In the genomic region with DNA sequence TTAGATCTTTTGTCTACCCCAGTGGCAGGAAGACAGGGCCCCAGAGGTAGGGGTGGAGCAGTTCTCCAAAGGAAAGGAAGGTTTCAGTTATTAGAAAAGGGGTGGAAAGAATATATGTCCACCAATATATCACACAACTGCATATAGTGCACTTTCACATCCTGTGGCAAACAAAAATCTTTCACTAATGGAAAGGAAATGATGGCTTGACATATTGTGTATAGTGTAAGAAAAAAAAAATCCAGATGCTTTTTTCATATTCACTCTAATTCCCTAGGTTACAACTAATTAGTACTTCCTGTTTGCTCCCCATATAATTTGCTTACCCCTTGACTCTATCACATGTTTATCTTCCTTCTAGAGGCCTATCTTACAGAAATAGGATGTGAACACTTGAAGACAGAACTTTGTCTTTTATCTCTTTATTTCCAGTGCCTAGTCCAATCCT, we compare ENCODE assay signal across 17 cellular contexts.
DNase-seq lines count a peak whose midpoint lies in the region; ATAC-seq and TF ChIP-seq lines count a peak whose summit lies in the region.
"Had no signal": no experiment of that assay in that cellular context is flagged by ENCODE, and none has a peak within 500 bp of the region (broad histone marks: within the 10 kb centered on the region; RNA-seq: fewer than 3 reads in every experiment).

No MANE protein-coding gene starts in this region.

- peaks cover 38% of the 10 kb centered on the region for H3K4me1 Mint-ChIP-seq in endothelial cell (ENCODE audit: unreplicated experiment)

- H3K9me3 ChIP-seq in esophagus muscularis mucosa: no peaks in the 10 kb centered on the region
- H3K9me3 ChIP-seq: ascending aorta had no signal

- H3K4me3 ChIP-seq in esophagus muscularis mucosa: no peak overlapping the region
- H3K4me3 ChIP-seq: ascending aorta, dorsolateral prefrontal cortex had no signal

- no peaks in the 10 kb centered on the region for H3K9me3 Mint-ChIP-seq in endothelial cell (ENCODE audit: unreplicated experiment)

- H3K27ac ChIP-seq in esophagus muscularis mucosa (replicated peaks in 1 of 4): peak overlapping the region in 3 of 4 donors; percentile 44 to 52 (median 46)
- H3K27ac ChIP-seq: ascending aorta, dorsolateral prefrontal cortex had no signal

- DNase-seq in esophagus muscularis mucosa (ENCODE audit: extremely low spot score) (no peak), T-helper 2 cell (no peak), GF-D8 (lab: John Stamatoyannopoulos, UW) (no peak), endothelial cell (ENCODE audit: low spot score) (no peak), NCI-H2081 (lab: John Stamatoyannopoulos, UW) (no peak)
- DNase-seq: activated T-cell treated with anti-CD3 and anti-CD28 coated beads, Interleukin-2, amount 50 U/mL, for 4 hours; dorsolateral prefrontal cortex; foreskin fibroblast; kidney; NCI-H2081 treated with DMSO at 0.1 percent for 48 hours had no signal

- ATAC-seq in GM18502 (IDR thresholded peaks at IDR 0.05; ENCODE audit: poor library complexity, unreplicated experiment) (peak; percentile 61), GM21423 (IDR thresholded peaks at IDR 0.05; ENCODE audit: unreplicated experiment) (peak; percentile 60), HG03378 (IDR thresholded peaks at IDR 0.05; ENCODE audit: unreplicated experiment) (peak; percentile 69)
- ATAC-seq: activated T-cell treated with anti-CD3 and anti-CD28 coated beads, Interleukin-2, amount 50 U/mL, for 4 hours; sciatic nerve; SK-N-SH treated with all-trans-retinoic acid at 6 μM for 48 hours had no signal

- TF ChIP-seq CTCF in esophagus muscularis mucosa (IDR thresholded peaks at IDR 0.05) (no peak), endothelial cell (IDR thresholded peaks at IDR 0.05; ENCODE audit: unreplicated experiment) (no peak)

- peaks cover 11% of the 10 kb centered on the region for H3K36me3 Mint-ChIP-seq in endothelial cell (ENCODE audit: low read depth, unreplicated experiment)

- intact Hi-C loops in esophagus muscularis mucosa (cut with DNase I): no loop called here

- peaks cover 3 to 47% (median 35%) of the 10 kb centered on the region in 4 donors for H3K4me1 ChIP-seq in esophagus muscularis mucosa

- no peaks in the 10 kb centered on the region for H3K36me3 ChIP-seq in esophagus muscularis mucosa
- H3K36me3 ChIP-seq: ascending aorta had no signal

- no peak for TF ChIP-seq POLR2A in esophagus muscularis mucosa (IDR thresholded peaks at IDR 0.05; ENCODE audit: low read depth)

- no peaks in the 10 kb centered on the region for H3K27me3 ChIP-seq in esophagus muscularis mucosa
- H3K27me3 ChIP-seq: ascending aorta, dorsolateral prefrontal cortex had no signal

- H3K4me3 Mint-ChIP-seq in endothelial cell (ENCODE audit: unreplicated experiment): no peak overlapping the region
- H3K4me3 Mint-ChIP-seq: activated T-cell treated with anti-CD3 and anti-CD28 coated beads, Interleukin-2, amount 50 U/mL, for 4 hours; CD4-positive, CD25-positive, alpha-beta regulatory T cell had no signal

- no peak overlapping the region for H3K27ac Mint-ChIP-seq in endothelial cell (ENCODE audit: unreplicated experiment)

- peaks cover 2% of the 10 kb centered on the region for H3K27me3 Mint-ChIP-seq in endothelial cell (ENCODE audit: unreplicated experiment)
- H3K27me3 Mint-ChIP-seq: CD4-positive, CD25-positive, alpha-beta regulatory T cell had no signal

- TF ChIP-seq EP300 in esophagus muscularis mucosa (IDR thresholded peaks at IDR 0.05): no peak
